Comparison of ENCODE assay signal across 8 cellular contexts in genomic region chr19:3544742-3545668, GRCh38. TPM values are rescaled to one million over a fixed set of nuclear protein-coding genes. Genes with fewer than 3 reads are reported as not detected.
DNase-seq lines count a peak whose midpoint lies in the region; TF ChIP-seq lines count a peak whose summit lies in the region.

No MANE protein-coding gene starts in this region.

- intact Hi-C loops in prostate gland (cut with DNase I) (loop anchor here (5.0 kb wide), 1 partner anchor 72 kb away; no protein-coding TSS in a partner anchor), uterus (cut with DNase I; ENCODE audit: low total_unique reads) (no loop called here)

- H3K27ac ChIP-seq in cardiac muscle cell = no peak overlapping the region
- H3K27ac ChIP-seq in prostate gland = no peak overlapping the region
- H3K27ac ChIP-seq in uterus = no peak overlapping the region

- WGBS in prostate gland = 57% methylated on average over 28 of the region's 30 CpGs

- H3K27me3 Mint-ChIP-seq in activated naive CD8-positive, alpha-beta T cell treated with anti-CD3 and anti-CD28 coated beads for 36 hours = no peaks in the 10 kb centered on the region

- H3K27ac Mint-ChIP-seq in activated naive CD8-positive, alpha-beta T cell treated with anti-CD3 and anti-CD28 coated beads for 36 hours = peak overlapping the region; percentile 45

- TF ChIP-seq POLR2A in prostate gland (IDR thresholded peaks at IDR 0.05) = no peak
- no peak for TF ChIP-seq POLR2A in uterus (IDR thresholded peaks at IDR 0.05)

- TF ChIP-seq CTCF in HFF-Myc (IDR thresholded peaks at IDR 0.05; ENCODE audit: low read depth, low read length, missing control alignments) (peak; percentile 91), cardiac muscle cell (IDR thresholded peaks at IDR 0.05; ENCODE audit: low read depth, low read length) (peak; percentile 89), prostate gland (IDR thresholded peaks at IDR 0.05) (peak; percentile 76 to 94 (median 90)), uterus (IDR thresholded peaks at IDR 0.05) (peak; percentile 68 to 90 (median 85))

- no peaks in the 10 kb centered on the region for H3K4me1 ChIP-seq in cardiac muscle cell (ENCODE audit: low read depth)
- H3K4me1 ChIP-seq in prostate gland (replicated peaks) = no peaks in the 10 kb centered on the region
- H3K4me1 ChIP-seq in uterus = no peaks in the 10 kb centered on the region

- peaks cover 7% of the 10 kb centered on the region for H3K4me1 Mint-ChIP-seq in activated naive CD8-positive, alpha-beta T cell treated with anti-CD3 and anti-CD28 coated beads for 36 hours

- no peaks in the 10 kb centered on the region for H3K9me3 Mint-ChIP-seq in activated naive CD8-positive, alpha-beta T cell treated with anti-CD3 and anti-CD28 coated beads for 36 hours

- H3K4me3 ChIP-seq in HFF-Myc (replicated peaks; ENCODE audit: low read depth, low read length) = no peak overlapping the region
- no peak overlapping the region for H3K4me3 ChIP-seq in cardiac muscle cell
- no peak overlapping the region for H3K4me3 ChIP-seq in prostate gland
- no peak overlapping the region for H3K4me3 ChIP-seq in uterus

- H3K36me3 Mint-ChIP-seq in activated naive CD8-positive, alpha-beta T cell treated with anti-CD3 and anti-CD28 coated beads for 36 hours = peaks cover 10% of the 10 kb centered on the region

- DNase-seq in Ammon's horn (ENCODE audit: low spot score) (peak; percentile 89), HFF-Myc (ENCODE audit: extremely low read depth, low read depth) (no peak), T follicular helper cell (ENCODE audit: low read depth) (peak; percentile 67), cardiac muscle cell (ENCODE audit: low read depth in 1 of 2, low spot score in 1 of 2) (peak; percentile 55 to 58), prostate gland (ENCODE audit: low spot score) (peak; percentile 48), uterus (peak; percentile 61 to 69), NCI-H1694 (lab: John Stamatoyannopoulos, UW) (no peak)
- peak; percentile 76 for DNase-seq in activated naive CD8-positive, alpha-beta T cell treated with anti-CD3 and anti-CD28 coated beads for 36 hours

- H3K27me3 ChIP-seq in cardiac muscle cell (no peaks in the 10 kb centered on the region), prostate gland (replicated peaks; ENCODE audit: insufficient read depth) (no peaks in the 10 kb centered on the region), uterus (no peaks in the 10 kb centered on the region)

- H3K9me3 ChIP-seq in cardiac muscle cell (ENCODE audit: low read depth) = no peaks in the 10 kb centered on the region
- H3K9me3 ChIP-seq in prostate gland = no peaks in the 10 kb centered on the region
- H3K9me3 ChIP-seq in uterus = no peaks in the 10 kb centered on the region

- H3K36me3 ChIP-seq in cardiac muscle cell (no peaks in the 10 kb centered on the region), prostate gland (no peaks in the 10 kb centered on the region), uterus (no peaks in the 10 kb centered on the region)

- H3K4me3 Mint-ChIP-seq in activated naive CD8-positive, alpha-beta T cell treated with anti-CD3 and anti-CD28 coated beads for 36 hours = no peak overlapping the region

RNA-seq across cellular contexts. Expression of gene TEKTIP1, which starts 6.0 kb away (rescaled TPM):
- total RNA-seq in activated naive CD8-positive, alpha-beta T cell treated with anti-CD3 and anti-CD28 coated beads for 36 hours = 1 to 10 TPM; 1.2 to 2.2 TPM
- total RNA-seq in cardiac muscle cell (1.9 and 5.4 TPM in 2 replicates), prostate gland (1 to 10 TPM in 1 of 2 donors, under 1 TPM in 1; 0.41 to 5.3 TPM), uterus (1 to 10 TPM in 1 of 4 donors, not detected in 3; 5.5 TPM)
- 4.0 and 5.9 TPM in 2 replicates for polyA plus RNA-seq in cardiac muscle cell

RNA-seq across cellular contexts. Expression of gene MFSD12, which starts 12.4 kb away (rescaled TPM):
- 10 to 100 TPM; 73.2 to 76.1 TPM for total RNA-seq in activated naive CD8-positive, alpha-beta T cell treated with anti-CD3 and anti-CD28 coated beads for 36 hours
- total RNA-seq in cardiac muscle cell (89.0 and 110 TPM in 2 replicates), prostate gland (10 to 100 TPM; 60.5 to 86.1 TPM), uterus (10 to 100 TPM in 3 of 4 donors, under 1 TPM in 1; 0.59 to 44.9 (median 38.9) TPM)
- polyA plus RNA-seq in cardiac muscle cell = 51.5 and 71.8 TPM in 2 replicates

RNA-seq across cellular contexts. Expression of gene HMG20B, which starts 27.7 kb away (rescaled TPM):
- 10 to 100 TPM; 37.1 to 41.6 TPM for total RNA-seq in activated naive CD8-positive, alpha-beta T cell treated with anti-CD3 and anti-CD28 coated beads for 36 hours
- 202 and 253 TPM in 2 replicates for total RNA-seq in cardiac muscle cell
- 154 and 177 TPM in 2 replicates for polyA plus RNA-seq in cardiac muscle cell
- total RNA-seq in prostate gland = 100 to 1,000 TPM; 184 to 369 TPM
- total RNA-seq in uterus = 100 to 1,000 TPM in 1 of 4 donors, 10 to 100 TPM in 3; 52.9 to 232 (median 63.6) TPM

RNA-seq across cellular contexts. Expression of gene FZR1, which starts 38.9 kb away (rescaled TPM):
- 10 to 100 TPM; 32.6 to 39.6 TPM for total RNA-seq in activated naive CD8-positive, alpha-beta T cell treated with anti-CD3 and anti-CD28 coated beads for 36 hours
- 45.5 and 68.5 TPM in 2 replicates for total RNA-seq in cardiac muscle cell
- 48.6 and 70.7 TPM in 2 replicates for polyA plus RNA-seq in cardiac muscle cell
- 10 to 100 TPM; 32.2 to 64.9 TPM for total RNA-seq in prostate gland
- 10 to 100 TPM in 3 of 4 donors, 1 to 10 TPM in 1; 3.8 to 70.8 (median 33.0) TPM for total RNA-seq in uterus

RNA-seq across cellular contexts. Expression of gene GIPC3, which starts 40.3 kb away (rescaled TPM):
- total RNA-seq in activated naive CD8-positive, alpha-beta T cell treated with anti-CD3 and anti-CD28 coated beads for 36 hours = under 1 TPM; 0.32 to 0.43 TPM
- total RNA-seq in cardiac muscle cell (0.28 and 0.54 TPM in 2 replicates), prostate gland (1 to 10 TPM in 1 of 2 donors, under 1 TPM in 1; 0.36 to 1.9 TPM), uterus (1 to 10 TPM in 1 of 4 donors, under 1 TPM in 1, not detected in 2; 0.07 to 4.0 TPM)
- polyA plus RNA-seq in cardiac muscle cell = 0.13 and 2.2 TPM in 2 replicates

Comparison
In these comparisons a context has a peak if more than half of its experiments do, and no peak if none do; other contexts are left out.
1. DNase-seq: peak in Ammon's horn (single experiment), T follicular helper cell (single experiment), activated naive CD8-positive, alpha-beta T cell treated with anti-CD3 and anti-CD28 coated beads for 36 hours (single experiment), cardiac muscle cell (2 of 2), prostate gland (single experiment) and uterus (2 of 2); none in HFF-Myc (single experiment) and NCI-H1694 (single experiment).
2. Peak in every context shown above with its lines, with median percentiles within 50 percentile points of each other: CTCF ChIP-seq.